Comparison of ENCODE assay signal across 8 cellular contexts in genomic region chr4:170089743-170090666, GRCh38. TPM values are rescaled to one million over a fixed set of nuclear protein-coding genes. Genes with fewer than 3 reads are reported as not detected.
DNase-seq lines count a peak whose midpoint lies in the region; ATAC-seq and TF ChIP-seq lines count a peak whose summit lies in the region.

TSS of gene AADAT (minus strand) at chr4:170089956. CDS start at chr4:170089690, 266 bp downstream.

- TF ChIP-seq CTCF in 22Rv1 (IDR thresholded peaks at IDR 0.05): peak; percentile 57
- peak; percentile 60 for TF ChIP-seq CTCF in fibroblast of pulmonary artery (IDR thresholded peaks at IDR 0.05; ENCODE audit: low read length, missing control alignments)

- peak; percentile 82 for ATAC-seq in HG02678 (IDR thresholded peaks at IDR 0.05; ENCODE audit: unreplicated experiment)

- H3K36me3 ChIP-seq in muscle layer of colon (ENCODE audit: insufficient read depth, low read length): no peaks in the 10 kb centered on the region
- H3K36me3 ChIP-seq in urinary bladder (ENCODE audit: insufficient read depth): peaks cover 1% of the 10 kb centered on the region

- H3K27me3 ChIP-seq in muscle layer of colon (ENCODE audit: control insufficient read depth in 1 of 2, insufficient read depth in 2 of 2, low read length in 2 of 2): no peaks in the 10 kb centered on the region

- peaks cover 8% of the 10 kb centered on the region for H3K4me1 ChIP-seq in muscle layer of colon (ENCODE audit: insufficient read depth, low read length)
- H3K4me1 ChIP-seq in urinary bladder (ENCODE audit: insufficient read depth): no peaks in the 10 kb centered on the region

- H3K9me3 ChIP-seq in muscle layer of colon (ENCODE audit: low read length): no peaks in the 10 kb centered on the region

- H3K4me3 ChIP-seq in fibroblast of pulmonary artery (replicated peaks; ENCODE audit: low read depth, low read length) (peak within 1 kb of the TSS; percentile 71), muscle layer of colon (ENCODE audit: low read depth in 1 of 2, low read length in 2 of 2) (peak within 1 kb of the TSS; percentile 67 to 74), urinary bladder (ENCODE audit: low read depth, low read length) (peak within 1 kb of the TSS; percentile 63)

- in situ Hi-C loops in G401 (cut with HindIII; ENCODE audit: low sequenced_read_pairs): no loop called here

- WGBS in urinary bladder: 2% methylated on average over 88 of the region's 88 CpGs

- peak; percentile 31 for DNase-seq in G401 (ENCODE audit: low spot score)
- peak; percentile 64 to 75 for DNase-seq in NCI-H1930 (lab: John Stamatoyannopoulos, UW)
- peak; percentile 26 to 35 for DNase-seq in activated CD4-positive, alpha-beta T cell treated with anti-CD3 and anti-CD28 coated beads, Interleukin-2, amount 50 U/mL, for 48 hours
- DNase-seq in fibroblast of pulmonary artery (ENCODE audit: low read depth): peak; percentile 70

- peak within 1 kb of the TSS; percentile 26 for H3K9ac ChIP-seq in muscle layer of colon (ENCODE audit: low read length)

- H3K27ac ChIP-seq in 22Rv1: peak within 1 kb of the TSS; percentile 37; the same call in 1 of the 2 replicates
- H3K27ac ChIP-seq in muscle layer of colon (ENCODE audit: low read depth, low read length): peak within 1 kb of the TSS; percentile 23
- no peak within 1 kb of the TSS for H3K27ac ChIP-seq in urinary bladder (ENCODE audit: low read depth)

RNA-seq across cellular contexts. Expression of gene AADAT, which starts in this region (rescaled TPM):
- total RNA-seq in G401 (2014; rRNA removed; shearing (Covaris generic)): 3.8 and 4.7 TPM in 2 replicates
- total RNA-seq in urinary bladder: 12.1 TPM
- 6.0 TPM for polyA plus RNA-seq in urinary bladder
